ENCODE assay signal across 8 cellular contexts in genomic region chr3:11641683-11642407, GRCh38. TPM values are rescaled to one million over a fixed set of nuclear protein-coding genes. Genes with fewer than 3 reads are reported as not detected.
DNase-seq lines count a peak whose midpoint lies in the region; ATAC-seq and TF ChIP-seq lines count a peak whose summit lies in the region.

No MANE protein-coding gene starts in this region.

- intact Hi-C loops in prostate gland (cut with DNase I): loop anchor here (5.0 kb wide), 2 partner anchors 160 to 175 kb away; no protein-coding TSS in a partner anchor

- H3K36me3 ChIP-seq in prostate gland: no peaks in the 10 kb centered on the region

- H3K4me1 ChIP-seq in foreskin keratinocyte: peaks cover 17% of the 10 kb centered on the region
- H3K4me1 ChIP-seq in prostate gland (replicated peaks): peaks cover 13% of the 10 kb centered on the region

- no peaks in the 10 kb centered on the region for H3K9me3 ChIP-seq in prostate gland

- under 1% methylated on average over 13 of the region's 13 CpGs for WGBS in prostate gland

- DNase-seq in COLO668 (lab: John Stamatoyannopoulos, UW; ENCODE audit: unreplicated experiment) (peak; percentile 4), HL-60 (ENCODE audit: low read depth in 1 of 2, low spot score in 1 of 2) (no peak), foreskin keratinocyte (no peak), prostate gland (ENCODE audit: low spot score) (no peak)

- H3K27me3 ChIP-seq in HL-60 (ENCODE audit: insufficient read depth, poor library complexity, severe bottlenecking) (no peaks in the 10 kb centered on the region), foreskin keratinocyte (no peaks in the 10 kb centered on the region), prostate gland (replicated peaks; ENCODE audit: insufficient read depth) (no peaks in the 10 kb centered on the region)

- no peak for TF ChIP-seq POLR2A in prostate gland (IDR thresholded peaks at IDR 0.05)

- peak overlapping the region; percentile 82 for H3K4me3 ChIP-seq in HL-60 (replicated peaks; ENCODE audit: insufficient read depth, low read length)
- peak overlapping the region; percentile 92 for H3K4me3 ChIP-seq in WI38 (ENCODE audit: low read depth, low read length)
- H3K4me3 ChIP-seq in prostate gland: peak overlapping the region; percentile 52 to 60

- ATAC-seq in foreskin keratinocyte (no peak), GM21447 (IDR thresholded peaks at IDR 0.05; ENCODE audit: unreplicated experiment) (no peak), GM19397 (IDR thresholded peaks at IDR 0.05; ENCODE audit: unreplicated experiment) (no peak), HG02623 (IDR thresholded peaks at IDR 0.05; ENCODE audit: unreplicated experiment) (no peak)

- TF ChIP-seq CTCF in HL-60 (IDR thresholded peaks at IDR 0.05; ENCODE audit: insufficient read depth, low read length): no peak
- TF ChIP-seq CTCF in WI38 (IDR thresholded peaks at IDR 0.05; ENCODE audit: low read depth, low read length): no peak
- no peak for TF ChIP-seq CTCF in foreskin keratinocyte (conservative IDR thresholded peaks at IDR 0.05)
- TF ChIP-seq CTCF in prostate gland (IDR thresholded peaks at IDR 0.05): no peak

- H3K27ac ChIP-seq in HL-60 (replicated peaks) (peak overlapping the region; percentile 87), foreskin keratinocyte (peak overlapping the region; percentile 42), prostate gland (peak overlapping the region; percentile 90 to 95)

RNA-seq across cellular contexts. Expression of gene VGLL4, which starts 1.9 kb away (rescaled TPM):
- 28.3 and 30.2 TPM in 2 replicates for total RNA-seq in foreskin keratinocyte
- polyA plus RNA-seq in foreskin keratinocyte: 13.6 and 14.8 TPM in 2 replicates
- total RNA-seq in prostate gland: 100 to 1,000 TPM in 1 of 2 donors, 10 to 100 TPM in 1; 87.2 to 203 TPM

Comparison
In these comparisons a context has a peak if more than half of its experiments do, and no peak if none do; other contexts are left out.
1. H3K27ac ChIP-seq: peak in every context shown above with its lines; median percentile 92 in prostate gland; 87 in HL-60; 42 in foreskin keratinocyte.